3 cellular contexts compared by ENCODE assay signal in the genomic region with DNA sequence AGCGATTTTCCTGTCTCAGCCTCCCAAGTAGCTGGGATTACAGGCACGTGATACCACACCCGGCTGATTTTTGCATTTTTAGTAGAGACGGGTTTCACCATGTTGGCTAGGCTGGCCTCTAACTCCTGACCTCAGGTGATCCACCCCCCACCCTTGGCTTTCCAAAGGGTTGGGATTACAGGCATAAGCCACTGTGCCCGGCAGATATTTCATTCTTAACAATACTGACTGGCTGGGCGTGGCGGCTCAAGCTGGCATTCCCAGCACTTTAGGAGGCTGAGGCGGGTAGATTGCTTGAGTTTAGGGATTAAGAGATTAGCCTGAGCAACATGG.
TF ChIP-seq lines count a peak whose summit lies in the region.

No MANE protein-coding gene starts in this region.

TF ChIP-seq in SK-N-SH, 30 proteins besides CTCF, POLR2A, EP300 and RAD21:
- TF ChIP-seq GATA2 (CRISPR knock-in tag; IDR thresholded peaks at IDR 0.05) (no peak), NFIC (IDR thresholded peaks at IDR 0.05; ENCODE audit: borderline replicate concordance) (no peak), USF1 (IDR thresholded peaks at IDR 0.05; ENCODE audit: borderline replicate concordance, low read depth) (no peak), RXRA (IDR thresholded peaks at IDR 0.05; ENCODE audit: borderline replicate concordance, low read depth) (no peak), SIN3A (IDR thresholded peaks at IDR 0.05; ENCODE audit: borderline replicate concordance, low read depth, low read length) (no peak), IRF3 (IDR thresholded peaks at IDR 0.05; ENCODE audit: low read depth, low read length) (no peak), JUND (IDR thresholded peaks at IDR 0.05) (no peak), NRF1 (IDR thresholded peaks at IDR 0.05; ENCODE audit: low read depth, low read length) (no peak)
TF ChIP-seq in SK-N-SH: peak in this region for 0.

TF ChIP-seq in SK-N-SH treated with all-trans-retinoic acid at 6 μM for 48 hours, 23 proteins besides CTCF, POLR2A, EP300 and RAD21:
- no peak for TF ChIP-seq ZNF70 (CRISPR knock-in tag; IDR thresholded peaks at IDR 0.05)
- TF ChIP-seq, protein P1, sequence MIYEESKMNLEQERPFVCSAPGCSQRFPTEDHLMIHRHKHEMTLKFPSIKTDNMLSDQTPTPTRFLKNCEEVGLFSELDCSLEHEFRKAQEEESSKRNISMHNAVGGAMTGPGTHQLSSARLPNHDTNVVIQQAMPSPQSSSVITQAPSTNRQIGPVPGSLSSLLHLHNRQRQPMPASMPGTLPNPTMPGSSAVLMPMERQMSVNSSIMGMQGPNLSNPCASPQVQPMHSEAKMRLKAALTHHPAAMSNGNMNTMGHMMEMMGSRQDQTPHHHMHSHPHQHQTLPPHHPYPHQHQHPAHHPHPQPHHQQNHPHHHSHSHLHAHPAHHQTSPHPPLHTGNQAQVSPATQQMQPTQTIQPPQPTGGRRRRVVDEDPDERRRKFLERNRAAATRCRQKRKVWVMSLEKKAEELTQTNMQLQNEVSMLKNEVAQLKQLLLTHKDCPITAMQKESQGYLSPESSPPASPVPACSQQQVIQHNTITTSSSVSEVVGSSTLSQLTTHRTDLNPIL (CRISPR knock-in tag; IDR thresholded peaks at IDR 0.05; ENCODE audit: low read depth): no peak
- no peak for TF ChIP-seq SNAI2 (CRISPR knock-in tag; IDR thresholded peaks at IDR 0.05)
- no peak for TF ChIP-seq ZFP30 (CRISPR knock-in tag; IDR thresholded peaks at IDR 0.05)
- TF ChIP-seq ZNF8 (CRISPR knock-in tag; IDR thresholded peaks at IDR 0.05): no peak
- TF ChIP-seq BACH2 (CRISPR knock-in tag; IDR thresholded peaks at IDR 0.05; ENCODE audit: borderline replicate concordance): no peak
- TF ChIP-seq, protein P2, sequence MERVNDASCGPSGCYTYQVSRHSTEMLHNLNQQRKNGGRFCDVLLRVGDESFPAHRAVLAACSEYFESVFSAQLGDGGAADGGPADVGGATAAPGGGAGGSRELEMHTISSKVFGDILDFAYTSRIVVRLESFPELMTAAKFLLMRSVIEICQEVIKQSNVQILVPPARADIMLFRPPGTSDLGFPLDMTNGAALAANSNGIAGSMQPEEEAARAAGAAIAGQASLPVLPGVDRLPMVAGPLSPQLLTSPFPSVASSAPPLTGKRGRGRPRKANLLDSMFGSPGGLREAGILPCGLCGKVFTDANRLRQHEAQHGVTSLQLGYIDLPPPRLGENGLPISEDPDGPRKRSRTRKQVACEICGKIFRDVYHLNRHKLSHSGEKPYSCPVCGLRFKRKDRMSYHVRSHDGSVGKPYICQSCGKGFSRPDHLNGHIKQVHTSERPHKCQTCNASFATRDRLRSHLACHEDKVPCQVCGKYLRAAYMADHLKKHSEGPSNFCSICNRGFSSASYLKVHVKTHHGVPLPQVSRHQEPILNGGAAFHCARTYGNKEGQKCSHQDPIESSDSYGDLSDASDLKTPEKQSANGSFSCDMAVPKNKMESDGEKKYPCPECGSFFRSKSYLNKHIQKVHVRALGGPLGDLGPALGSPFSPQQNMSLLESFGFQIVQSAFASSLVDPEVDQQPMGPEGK (CRISPR knock-in tag; IDR thresholded peaks at IDR 0.05; ENCODE audit: borderline replicate concordance): no peak
- TF ChIP-seq, protein P3, sequence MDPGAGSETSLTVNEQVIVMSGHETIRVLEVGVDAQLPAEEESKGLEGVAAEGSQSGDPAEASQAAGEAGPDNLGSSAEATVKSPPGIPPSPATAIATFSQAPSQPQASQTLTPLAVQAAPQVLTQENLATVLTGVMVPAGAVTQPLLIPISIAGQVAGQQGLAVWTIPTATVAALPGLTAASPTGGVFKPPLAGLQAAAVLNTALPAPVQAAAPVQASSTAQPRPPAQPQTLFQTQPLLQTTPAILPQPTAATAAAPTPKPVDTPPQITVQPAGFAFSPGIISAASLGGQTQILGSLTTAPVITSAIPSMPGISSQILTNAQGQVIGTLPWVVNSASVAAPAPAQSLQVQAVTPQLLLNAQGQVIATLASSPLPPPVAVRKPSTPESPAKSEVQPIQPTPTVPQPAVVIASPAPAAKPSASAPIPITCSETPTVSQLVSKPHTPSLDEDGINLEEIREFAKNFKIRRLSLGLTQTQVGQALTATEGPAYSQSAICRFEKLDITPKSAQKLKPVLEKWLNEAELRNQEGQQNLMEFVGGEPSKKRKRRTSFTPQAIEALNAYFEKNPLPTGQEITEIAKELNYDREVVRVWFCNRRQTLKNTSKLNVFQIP (CRISPR knock-in tag; IDR thresholded peaks at IDR 0.05; ENCODE audit: borderline replicate concordance, low read depth): no peak
- TF ChIP-seq CSRNP3 (CRISPR knock-in tag; IDR thresholded peaks at IDR 0.05): no peak
- no peak for TF ChIP-seq ESRRG (CRISPR knock-in tag; IDR thresholded peaks at IDR 0.05)
- TF ChIP-seq ARNTL (CRISPR knock-in tag; IDR thresholded peaks at IDR 0.05; ENCODE audit: borderline replicate concordance, low read depth): no peak
- TF ChIP-seq TCF4 (CRISPR knock-in tag; IDR thresholded peaks at IDR 0.05; ENCODE audit: borderline replicate concordance): no peak
- TF ChIP-seq ZFP3 (CRISPR knock-in tag; IDR thresholded peaks at IDR 0.05): no peak
- TF ChIP-seq ZC3H10 (CRISPR knock-in tag; IDR thresholded peaks at IDR 0.05): no peak
- TF ChIP-seq TOX (CRISPR knock-in tag; IDR thresholded peaks at IDR 0.05; ENCODE audit: borderline replicate concordance): no peak
- no peak for TF ChIP-seq ISL1 (CRISPR knock-in tag; IDR thresholded peaks at IDR 0.05)
- TF ChIP-seq ZNF565 (CRISPR knock-in tag; conservative IDR thresholded peaks at IDR 0.05; ENCODE audit: low read depth): no peak

TF ChIP-seq in neural cell, 6 proteins besides CTCF, POLR2A, EP300 and RAD21:
- TF ChIP-seq MXI1 (conservative IDR thresholded peaks at IDR 0.05; ENCODE audit: poor library complexity, severe bottlenecking) (no peak), REST (IDR thresholded peaks at IDR 0.05; ENCODE audit: borderline replicate concordance) (no peak), SMC3 (conservative IDR thresholded peaks at IDR 0.05; ENCODE audit: poor library complexity) (no peak), POLR2AphosphoS5 (IDR thresholded peaks at IDR 0.05) (no peak)
